8 cellular contexts compared by ENCODE assay signal in genomic region chr1:228457396-228458176, GRCh38. TPM values are rescaled to one million over a fixed set of nuclear protein-coding genes. Genes with fewer than 3 reads are reported as not detected.
DNase-seq lines count a peak whose midpoint lies in the region; ATAC-seq and TF ChIP-seq lines count a peak whose summit lies in the region.

No MANE protein-coding gene starts in this region.

- peaks cover 32% of the 10 kb centered on the region in 2 donors for H3K4me1 Mint-ChIP-seq in natural killer cell

- no peaks in the 10 kb centered on the region for H3K36me3 Mint-ChIP-seq in natural killer cell

- peak overlapping the region; percentile 99 for H3K4me3 Mint-ChIP-seq in natural killer cell

- no peaks in the 10 kb centered on the region for H3K9me3 ChIP-seq in HUES6 (ENCODE audit: control insufficient read depth, insufficient read depth, low read depth, low read length)

- H3K27me3 Mint-ChIP-seq in natural killer cell (ENCODE audit: low read depth in 2 of 2), result peaks cover 0 to 2% of the 10 kb centered on the region in 2 donors

- ATAC-seq in GM21515 (IDR thresholded peaks at IDR 0.05; ENCODE audit: unreplicated experiment) (peak; percentile 90), natural killer cell (peak; percentile 84 to 93 (median 88))

- intact Hi-C loops in natural killer cell (cut with micrococcal nuclease), result loop anchor here (1.0 to 5.0 kb wide), 3 partner anchors 29 to 50 kb away; partner anchors contain the start of genes RNF187 and TRIM11

- H3K36me3 ChIP-seq in HUES6 (ENCODE audit: control insufficient read depth, insufficient read depth, low read length), result no peaks in the 10 kb centered on the region

- TF ChIP-seq CTCF in fibroblast of mammary gland (conservative IDR thresholded peaks at IDR 0.05; ENCODE audit: control insufficient read depth, insufficient read depth, low read depth, low read length) (no peak), natural killer cell (IDR thresholded peaks at IDR 0.05) (no peak)

- no peaks in the 10 kb centered on the region for H3K9me3 Mint-ChIP-seq in natural killer cell

- H3K27me3 ChIP-seq in HUES6 (ENCODE audit: control insufficient read depth, insufficient read depth, low read length), result no peaks in the 10 kb centered on the region

- H3K4me1 ChIP-seq in HUES6 (ENCODE audit: control insufficient read depth, insufficient read depth, low read length), result no peaks in the 10 kb centered on the region

- DNase-seq in DMS 273 treated with DMSO at 0.1 percent for 48 hours (lab: John Stamatoyannopoulos, UW) (peak; percentile 98), fibroblast of mammary gland (ENCODE audit: low read depth) (peak; percentile 99), natural killer cell (peak; percentile 78)
- DNase-seq in activated T-helper 1 cell treated with anti-CD3 and anti-CD28 coated beads, Interleukin-2, amount 50 U/mL, for 16 hours (ENCODE audit: low read depth in 1 of 2, low spot score in 1 of 2), result peak; percentile 65 to 69
- DNase-seq in stimulated activated naive CD4-positive, alpha-beta T cell (lab: John Stamatoyannopoulos, UW), result peak; percentile 81 to 94 (median 90)

- H3K27ac ChIP-seq in HUES6 (ENCODE audit: low read depth, low read length), result peak overlapping the region; percentile 61

- peak overlapping the region; percentile 99 for H3K27ac Mint-ChIP-seq in natural killer cell

- H3K9ac ChIP-seq in HUES6 (ENCODE audit: low read length), result peak overlapping the region; percentile 85

- H3K4me3 ChIP-seq in HUES6 (ENCODE audit: low read depth, low read length), result peak overlapping the region; percentile 69
- H3K4me3 ChIP-seq in fibroblast of mammary gland (ENCODE audit: control insufficient read depth, low read depth, low read length), result peak overlapping the region; percentile 67

TF ChIP-seq in PFSK-1, 5 proteins besides CTCF, POLR2A, EP300 and RAD21:
- TF ChIP-seq FOXP2 (optimal IDR thresholded peaks at IDR 0.05; ENCODE audit: borderline replicate concordance, extremely low read depth, extremely low read length, insufficient read depth), result peak; percentile 49
- peak in 1 of 2 experiments; percentile 45; a peak in 1 of 4 replicates for TF ChIP-seq REST (IDR thresholded peaks at IDR 0.05; ENCODE audit: insufficient read depth in 1 of 2, low read depth in 2 of 2, low read length in 2 of 2)
- TF ChIP-seq TAF1 (IDR thresholded peaks at IDR 0.05; ENCODE audit: borderline replicate concordance, insufficient read depth, low read length), result peak; percentile 80; the same call in 1 of the 2 replicates
- TF ChIP-seq SIN3A (IDR thresholded peaks at IDR 0.05; ENCODE audit: borderline replicate concordance, insufficient read depth, low read length), result 0 out of 2 replicates have a peak, but pooled peaks have one; percentile 30
- peak; percentile 91 for TF ChIP-seq POLR2AphosphoS5 (IDR thresholded peaks at IDR 0.05; ENCODE audit: low read depth, low read length)

RNA-seq across cellular contexts. Expression of gene RNF187, which starts 29.6 kb away (rescaled TPM):
- 327 TPM for polyA plus RNA-seq in PFSK-1 (2012; ENCODE audit: insufficient read length, low read depth)
- 100 to 1,000 TPM in 1 of 3 donors, 10 to 100 TPM in 2; 68.6 to 102 (median 77.3) TPM for total RNA-seq in natural killer cell

RNA-seq across cellular contexts. Expression of gene TRIM17, which starts 40.9 kb away (rescaled TPM):
- 0.18 TPM for polyA plus RNA-seq in PFSK-1 (2012; ENCODE audit: insufficient read length, low read depth)
- total RNA-seq in natural killer cell, result 10 to 100 TPM in 1 of 3 donors, 1 to 10 TPM in 2; 8.0 to 13.4 (median 8.4) TPM

RNA-seq across cellular contexts. Expression of gene TRIM11, which starts 51.0 kb away (rescaled TPM):
- 53.2 TPM for polyA plus RNA-seq in PFSK-1 (2012; ENCODE audit: insufficient read length, low read depth)
- 10 to 100 TPM; 65.1 to 91.4 (median 83.2) TPM for total RNA-seq in natural killer cell

Comparison
In these comparisons a context has a peak if more than half of its experiments do, and no peak if none do; other contexts are left out.
1. Peak in every context shown above with its lines: DNase-seq, ATAC-seq, H3K4me3 ChIP-seq and H3K27ac ChIP-seq.